In the genomic region with DNA sequence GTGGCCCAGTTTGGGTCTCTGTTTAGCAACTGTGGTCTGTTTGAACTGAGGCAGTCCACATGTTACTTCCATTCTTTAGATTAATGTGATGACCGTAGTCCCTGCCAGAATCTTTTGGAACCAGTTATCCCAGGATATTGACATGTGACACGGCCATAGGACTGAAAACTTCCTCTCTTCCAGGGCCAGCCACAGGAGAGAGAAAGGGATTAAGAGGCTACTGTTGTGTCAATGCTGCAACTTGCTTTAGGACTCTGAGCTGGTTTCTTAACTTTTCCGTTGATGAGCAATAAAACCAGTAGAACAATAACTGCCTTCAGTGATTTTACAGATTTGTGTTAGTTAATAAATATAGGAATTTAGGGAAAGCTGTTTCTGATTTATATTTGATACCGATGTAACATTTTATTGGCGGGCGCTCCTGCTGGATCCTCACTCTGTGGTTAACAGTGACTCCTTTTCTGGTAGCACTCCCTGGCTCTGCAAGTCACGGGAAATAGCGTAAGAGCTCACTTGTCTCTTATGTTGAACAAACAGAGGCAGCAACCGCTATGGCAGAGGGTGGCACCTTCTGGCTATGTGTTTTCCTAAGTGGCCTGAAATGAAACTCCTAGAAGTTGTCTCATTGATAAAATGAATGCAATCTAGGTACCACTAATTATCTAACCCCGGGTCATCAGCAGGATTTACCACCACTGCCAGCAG, we compare ENCODE assay signal across 15 cellular contexts. TPM values are rescaled to one million over a fixed set of nuclear protein-coding genes. Genes with fewer than 3 reads are reported as not detected.
DNase-seq lines count a peak whose midpoint lies in the region; ATAC-seq and TF ChIP-seq lines count a peak whose summit lies in the region.
"Had no signal": no experiment of that assay in that cellular context is flagged by ENCODE, and none has a peak within 500 bp of the region (broad histone marks: within the 10 kb centered on the region; RNA-seq: fewer than 3 reads in every experiment).

No MANE protein-coding gene starts in this region.

- H3K4me1 ChIP-seq in breast epithelium (no peaks in the 10 kb centered on the region), adipocyte (ENCODE audit: control insufficient read depth, insufficient read depth, low read length) (peaks cover 22% of the 10 kb centered on the region), suprapubic skin (peaks cover 11% of the 10 kb centered on the region), sigmoid colon (peaks cover 0 to 5% (median under 1%) of the 10 kb centered on the region in 4 donors)
- H3K4me1 ChIP-seq: thyroid gland had no signal

- H3K36me3 Mint-ChIP-seq in MCF 10A (ENCODE audit: insufficient read depth, unreplicated experiment) = no peaks in the 10 kb centered on the region

- TF ChIP-seq CTCF in MCF 10A (IDR thresholded peaks at IDR 0.05; ENCODE audit: unreplicated experiment) = no peak
- TF ChIP-seq CTCF in breast epithelium (IDR thresholded peaks at IDR 0.05) = no peak
- no peak for TF ChIP-seq CTCF in suprapubic skin (IDR thresholded peaks at IDR 0.05)
- TF ChIP-seq CTCF in sigmoid colon (IDR thresholded peaks at IDR 0.05) = no peak

- no peaks in the 10 kb centered on the region for H3K9me3 Mint-ChIP-seq in MCF 10A (ENCODE audit: unreplicated experiment)

- H3K4me3 Mint-ChIP-seq in MCF 10A (ENCODE audit: unreplicated experiment) = peak overlapping the region; percentile 64

- intact Hi-C loops in MCF 10A (cut with micrococcal nuclease) (loop anchor here (1.0 to 5.0 kb wide), 2 partner anchors 62 to 100 kb away; no protein-coding TSS in a partner anchor), breast epithelium (cut with DNase I; ENCODE audit: low total_unique reads) (no loop called here), left cardiac atrium (cut with DNase I) (no loop called here), sigmoid colon (cut with DNase I) (no loop called here)

- no TSS peak for BruUV-seq in MCF 10A (replicated peaks; lab: Mats Ljungman, UMichigan)

- CTCF ChIA-PET in MCF 10A (lab: Yijun Ruan, JAX) = interaction anchor here (0.5 to 1.3 kb wide), 5 partner anchors 9 to 233 kb away, joined by 3 to 5 read pairs (median 4); no protein-coding TSS in a partner anchor

- no peaks in the 10 kb centered on the region for H3K27me3 ChIP-seq in breast epithelium
- no peaks in the 10 kb centered on the region for H3K27me3 ChIP-seq in adipocyte (replicated peaks; ENCODE audit: control insufficient read depth, insufficient read depth, low read length)
- no peaks in the 10 kb centered on the region for H3K27me3 ChIP-seq in suprapubic skin
- H3K27me3 ChIP-seq in sigmoid colon = no peaks in the 10 kb centered on the region
- H3K27me3 ChIP-seq: thyroid gland had no signal

- H3K27me3 Mint-ChIP-seq in MCF 10A (ENCODE audit: insufficient read depth, unreplicated experiment) = no peaks in the 10 kb centered on the region

- peak; percentile 38 to 48 for ATAC-seq in left cardiac atrium

- peak overlapping the region; percentile 7 for H3K27ac Mint-ChIP-seq in MCF 10A (ENCODE audit: low read depth, unreplicated experiment)

- H3K36me3 ChIP-seq in breast epithelium (no peaks in the 10 kb centered on the region), adipocyte (ENCODE audit: control insufficient read depth, insufficient read depth, low read length, severe bottlenecking) (no peaks in the 10 kb centered on the region), suprapubic skin (no peaks in the 10 kb centered on the region), sigmoid colon (no peaks in the 10 kb centered on the region)
- H3K36me3 ChIP-seq: thyroid gland had no signal

- TF ChIP-seq POLR2A in breast epithelium (IDR thresholded peaks at IDR 0.05) (no peak), suprapubic skin (IDR thresholded peaks at IDR 0.05) (no peak), sigmoid colon (IDR thresholded peaks at IDR 0.05) (no peak)

- DNase-seq in MCF 10A (ENCODE audit: unreplicated experiment) = peak; percentile 19
- no peak for DNase-seq in breast epithelium (ENCODE audit: low spot score in 2 of 2)
- no peak for DNase-seq in adipocyte (ENCODE audit: low read depth)
- no peak for DNase-seq in left cardiac atrium
- DNase-seq in suprapubic skin (ENCODE audit: low spot score in 2 of 2) = no peak
- no peak for DNase-seq in NCI-H345 (lab: John Stamatoyannopoulos, UW)
- DNase-seq in stimulated activated CD4-positive, alpha-beta T cell treated with anti-CD3 and anti-CD28 coated beads, Interleukin-2, amount 100 ng/mL, for 48 hours = no peak
- DNase-seq in sigmoid colon = no peak
- DNase-seq: activated naive CD4-positive, alpha-beta T cell; NCI-H1092; NCI-H526 treated with DMSO at 0.1 percent for 48 hours; SHP77; stimulated activated CD4-positive, alpha-beta T cell treated with anti-CD3 and anti-CD28 coated beads, Interleukin-15, amount 100 ng/mL, for 24 hours; thyroid gland had no signal

- no peak for TF ChIP-seq EP300 in suprapubic skin (IDR thresholded peaks at IDR 0.05)
- no peak for TF ChIP-seq EP300 in sigmoid colon (IDR thresholded peaks at IDR 0.05)

- no peaks in the 10 kb centered on the region for H3K9me3 ChIP-seq in breast epithelium
- no peaks in the 10 kb centered on the region for H3K9me3 ChIP-seq in adipocyte (ENCODE audit: control insufficient read depth, low read length)
- no peaks in the 10 kb centered on the region for H3K9me3 ChIP-seq in suprapubic skin
- H3K9me3 ChIP-seq in sigmoid colon = peaks cover 0 to 2% (median 0%) of the 10 kb centered on the region in 4 donors
- H3K9me3 ChIP-seq: thyroid gland had no signal

- peaks cover 32% of the 10 kb centered on the region for H3K4me1 Mint-ChIP-seq in MCF 10A (ENCODE audit: insufficient read depth, unreplicated experiment)

- H3K27ac ChIP-seq in breast epithelium (no peak overlapping the region), suprapubic skin (no peak overlapping the region), sigmoid colon (no peak overlapping the region)
- H3K27ac ChIP-seq: thyroid gland had no signal

- H3K4me3 ChIP-seq in breast epithelium = peak overlapping the region in 1 of 3 donors; percentile 18
- H3K4me3 ChIP-seq in adipocyte (ENCODE audit: low read length) = no peak overlapping the region
- H3K4me3 ChIP-seq in suprapubic skin = peak overlapping the region; percentile 3
- no peak overlapping the region for H3K4me3 ChIP-seq in sigmoid colon
- H3K4me3 ChIP-seq: thyroid gland had no signal

- WGBS in suprapubic skin = 55% methylated on average over 10 of the region's 10 CpGs
- WGBS in sigmoid colon, 2 donors = 16 to 72% methylated on average over 10 of the region's 10 CpGs

- peak overlapping the region; percentile 11 for H3K9ac ChIP-seq in adipocyte (ENCODE audit: low read length)

- POLR2A ChIA-PET in MCF 10A (lab: Yijun Ruan, JAX) = interaction anchor here (0.6 to 1.6 kb wide), 6 partner anchors 8 to 216 kb away, joined by 3 to 5 read pairs (median 4); no protein-coding TSS in a partner anchor

RNA-seq across cellular contexts. Expression of a gene that starts 2.5 kb away (rescaled TPM):
- 34.1 and 44.4 TPM in 2 replicates for total RNA-seq in MCF 10A (2022)
- total RNA-seq in breast epithelium = 10 to 100 TPM in 1 of 3 donors, 1 to 10 TPM in 2; 4.6 to 30.6 (median 8.8) TPM
- total RNA-seq in left cardiac atrium = 1 to 10 TPM; 6.6 to 9.2 TPM
- total RNA-seq in suprapubic skin = 1 to 10 TPM in 3 of 4 donors, under 1 TPM in 1; 0.81 to 2.9 (median 1.8) TPM
- 10 to 100 TPM; 28.8 to 82.3 (median 58.1) TPM for total RNA-seq in sigmoid colon
- polyA plus RNA-seq in sigmoid colon = 1 to 10 TPM in 1 of 3 donors, under 1 TPM in 1, not detected in 1; 0.60 to 1.5 TPM
- total RNA-seq: activated CD8-positive, alpha-beta memory T cell treated with anti-CD3 and anti-CD28 coated beads for 36 hours had no signal
